ENCODE assay signal across 12 cellular contexts in the genomic region with DNA sequence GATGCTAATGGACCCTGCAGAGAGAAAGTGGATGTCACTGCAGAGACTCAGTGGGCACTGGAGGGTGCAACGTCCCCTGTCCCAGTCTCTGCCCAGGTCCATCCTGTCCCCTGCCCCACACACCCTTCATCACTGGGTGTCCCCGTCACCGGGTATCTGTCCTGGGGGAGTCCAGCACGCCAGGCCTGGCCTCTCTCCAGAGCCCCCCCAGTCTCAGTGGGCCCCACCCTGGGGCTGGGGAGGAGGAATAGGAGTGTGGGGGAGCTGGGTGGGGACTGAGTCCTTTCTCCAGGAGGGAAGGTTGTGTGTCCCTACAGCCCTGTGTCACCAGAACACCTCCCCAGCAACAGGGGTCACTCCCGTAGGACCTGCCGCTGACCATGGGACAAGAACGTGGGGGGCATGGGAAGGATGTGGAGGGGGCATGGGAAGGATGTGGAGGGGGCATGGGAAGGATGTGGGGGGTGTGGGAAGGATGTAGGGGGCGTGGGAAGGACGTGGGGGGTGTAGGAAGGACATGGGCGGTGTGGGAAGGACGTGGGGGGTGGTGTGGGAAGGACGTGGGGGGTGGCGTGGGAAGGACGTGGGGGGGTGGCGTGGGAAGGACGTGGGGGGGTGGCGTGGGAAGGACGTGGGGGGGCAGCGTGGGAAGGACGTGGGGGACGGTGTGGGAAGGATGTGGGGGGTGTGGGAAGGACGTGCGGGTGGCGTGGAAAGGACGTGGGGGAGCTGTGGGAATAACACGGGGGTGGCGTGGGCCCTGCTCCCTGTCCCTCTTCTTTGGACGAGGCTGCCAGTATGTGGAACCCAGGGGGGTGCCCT. TPM values are rescaled to one million over a fixed set of nuclear protein-coding genes. Genes with fewer than 3 reads are reported as not detected.
DNase-seq lines count a peak whose midpoint lies in the region; ATAC-seq, FAIRE-seq and TF ChIP-seq lines count a peak whose summit lies in the region.
"Had no signal": no experiment of that assay in that cellular context is flagged by ENCODE, and none has a peak within 500 bp of the region (broad histone marks: within the 10 kb centered on the region; RNA-seq: fewer than 3 reads in every experiment).

No MANE protein-coding gene starts in this region.

- peaks cover 28% of the 10 kb centered on the region for H3F3A ChIP-seq in GM23248 (ENCODE audit: insufficient read depth)

- no peaks in the 10 kb centered on the region for H3K79me2 ChIP-seq in GM23248 (ENCODE audit: insufficient read depth)

- 57 to 67% methylated on average over 6 to 27 of the region's 28 CpGs for WGBS in GM23248 (ENCODE audit: low coverage in 1 of 2, low lambda C conversion rate in 2 of 2, missing lambda C conversion rate in 2 of 2), 2 experiments

- H3K9ac ChIP-seq in GM23248, result no peak overlapping the region

- H3K9me3 Mint-ChIP-seq in activated T-cell treated with anti-CD3 and anti-CD28 coated beads, Interleukin-2, amount 50 U/mL, for 24 hours, result no peaks in the 10 kb centered on the region
- H3K9me3 Mint-ChIP-seq in activated T-cell treated with anti-CD3 and anti-CD28 coated beads, Interleukin-2, amount 50 U/mL, for 72 hours, result no peaks in the 10 kb centered on the region
- H3K9me3 Mint-ChIP-seq: neural crest cell had no signal

- H3K4me3 ChIP-seq in fibroblast of pulmonary artery (replicated peaks; ENCODE audit: low read depth, low read length) (no peak overlapping the region), GM23248 (no peak overlapping the region)
- no peak overlapping the region for H3K4me3 ChIP-seq in effector memory CD4-positive, alpha-beta T cell (ENCODE audit: insufficient read depth, low read depth, low read length, poor library complexity, severe bottlenecking)

- TF ChIP-seq CTCF in fibroblast of pulmonary artery (IDR thresholded peaks at IDR 0.05; ENCODE audit: low read length, missing control alignments) (no peak), omental fat pad (IDR thresholded peaks at IDR 0.05) (no peak)

- H3K4me3 Mint-ChIP-seq in activated T-cell treated with anti-CD3 and anti-CD28 coated beads, Interleukin-2, amount 50 U/mL, for 24 hours, result no peak overlapping the region
- no peak overlapping the region for H3K4me3 Mint-ChIP-seq in activated T-cell treated with anti-CD3 and anti-CD28 coated beads, Interleukin-2, amount 50 U/mL, for 72 hours
- H3K4me3 Mint-ChIP-seq: neural crest cell had no signal

- no peak overlapping the region for H2AFZ ChIP-seq in GM23248

- no peak for ATAC-seq in activated T-cell treated with anti-CD3 and anti-CD28 coated beads, Interleukin-2, amount 50 U/mL, for 72 hours (replicated peaks in 1 of 2)
- ATAC-seq in omental fat pad (ENCODE audit: low FRiP score), result no peak
- ATAC-seq in GM18858 (IDR thresholded peaks at IDR 0.05; ENCODE audit: unreplicated experiment), result no peak

- no peaks in the 10 kb centered on the region for H4K20me1 ChIP-seq in GM23248 (ENCODE audit: insufficient read depth)

- no peaks in the 10 kb centered on the region for H3K9me3 ChIP-seq in GM23248 (ENCODE audit: low read depth)
- no peaks in the 10 kb centered on the region for H3K9me3 ChIP-seq in effector memory CD4-positive, alpha-beta T cell (ENCODE audit: control insufficient read depth, low read length)

- H3K27me3 ChIP-seq in GM23248 (replicated peaks; ENCODE audit: insufficient read depth), result no peaks in the 10 kb centered on the region
- no peaks in the 10 kb centered on the region for H3K27me3 ChIP-seq in effector memory CD4-positive, alpha-beta T cell (replicated peaks; ENCODE audit: control insufficient read depth, insufficient read depth, low read length, poor library complexity, severe bottlenecking)

- in situ Hi-C loops in GM23248 (cut with MboI), result no loop called here

- H3K4me1 ChIP-seq in GM23248 (ENCODE audit: insufficient read depth), result peaks cover 26% of the 10 kb centered on the region
- H3K4me1 ChIP-seq in effector memory CD4-positive, alpha-beta T cell (ENCODE audit: control insufficient read depth, insufficient read depth, low read length, poor library complexity, severe bottlenecking), result no peaks in the 10 kb centered on the region

- H3K4me2 ChIP-seq in GM23248 (ENCODE audit: unreplicated experiment), result no peak overlapping the region

- H3K27ac ChIP-seq in GM23248, result no peak overlapping the region
- no peak overlapping the region for H3K27ac ChIP-seq in effector memory CD4-positive, alpha-beta T cell (ENCODE audit: insufficient read depth, low read length, poor library complexity, severe bottlenecking)

- no peaks in the 10 kb centered on the region for H3K9me2 ChIP-seq in GM23248 (ENCODE audit: insufficient read depth)

- no peak overlapping the region for H3K27ac Mint-ChIP-seq in activated T-cell treated with anti-CD3 and anti-CD28 coated beads, Interleukin-2, amount 50 U/mL, for 24 hours
- H3K27ac Mint-ChIP-seq in activated T-cell treated with anti-CD3 and anti-CD28 coated beads, Interleukin-2, amount 50 U/mL, for 72 hours, result no peak overlapping the region

- no peaks in the 10 kb centered on the region for H3K27me3 Mint-ChIP-seq in activated T-cell treated with anti-CD3 and anti-CD28 coated beads, Interleukin-2, amount 50 U/mL, for 24 hours
- no peaks in the 10 kb centered on the region for H3K27me3 Mint-ChIP-seq in activated T-cell treated with anti-CD3 and anti-CD28 coated beads, Interleukin-2, amount 50 U/mL, for 72 hours (ENCODE audit: low read depth)

- peaks cover 10% of the 10 kb centered on the region for H3K36me3 Mint-ChIP-seq in activated T-cell treated with anti-CD3 and anti-CD28 coated beads, Interleukin-2, amount 50 U/mL, for 24 hours (ENCODE audit: low read depth)
- no peaks in the 10 kb centered on the region for H3K36me3 Mint-ChIP-seq in activated T-cell treated with anti-CD3 and anti-CD28 coated beads, Interleukin-2, amount 50 U/mL, for 72 hours (ENCODE audit: insufficient read depth in 2 of 2)

- DNase-seq in activated T-cell treated with anti-CD3 and anti-CD28 coated beads, Interleukin-2, amount 50 U/mL, for 24 hours, result peak; percentile 22
- no peak for DNase-seq in activated T-cell treated with anti-CD3 and anti-CD28 coated beads, Interleukin-2, amount 50 U/mL, for 72 hours
- DNase-seq in fibroblast of pulmonary artery (ENCODE audit: low read depth) (peak; percentile 31), omental fat pad (ENCODE audit: low spot score) (peak; percentile 16), urothelium cell line (ENCODE audit: low spot score) (no peak), GM23248 (no peak)
- no peak for DNase-seq in effector memory CD4-positive, alpha-beta T cell
- DNase-seq: hypothalamus, KBM-7, NCI-H226 had no signal

- no peaks in the 10 kb centered on the region for H3K36me3 ChIP-seq in GM23248 (ENCODE audit: low read depth)
- H3K36me3 ChIP-seq in effector memory CD4-positive, alpha-beta T cell (ENCODE audit: control insufficient read depth, insufficient read depth, low read length), result no peaks in the 10 kb centered on the region

- peaks cover 1% of the 10 kb centered on the region for H3K4me1 Mint-ChIP-seq in activated T-cell treated with anti-CD3 and anti-CD28 coated beads, Interleukin-2, amount 50 U/mL, for 24 hours (ENCODE audit: low read depth)
- H3K4me1 Mint-ChIP-seq in activated T-cell treated with anti-CD3 and anti-CD28 coated beads, Interleukin-2, amount 50 U/mL, for 72 hours (ENCODE audit: low read depth), result no peaks in the 10 kb centered on the region
- H3K4me1 Mint-ChIP-seq: neural crest cell had no signal

- FAIRE-seq in urothelium cell line (lab: Jason Lieb, UNC), result peak; percentile 56

RNA-seq across cellular contexts. Expression of gene SPON2, which starts 21.0 kb away (rescaled TPM):
- total RNA-seq in activated T-cell treated with anti-CD3 and anti-CD28 coated beads, Interleukin-2, amount 50 U/mL, for 72 hours, result 1 to 10 TPM; 7.0 to 8.2 TPM
- total RNA-seq in omental fat pad, result 10 to 100 TPM; 14.2 to 99.5 (median 30.1) TPM
- 3.4 and 6.2 TPM in 2 replicates for total RNA-seq in GM23248 (2014; rRNA removed; shearing (Covaris generic))
- 5.3 and 5.7 TPM in 2 replicates for polyA plus RNA-seq in GM23248 (2016; fragmentation: Nextera tagmentation; extraction: Ambion mirVana)

RNA-seq across cellular contexts. Expression of gene CTBP1, which starts 55.5 kb away (rescaled TPM):
- total RNA-seq in activated T-cell treated with anti-CD3 and anti-CD28 coated beads, Interleukin-2, amount 50 U/mL, for 72 hours, result 100 to 1,000 TPM; 182 to 190 TPM
- 100 to 1,000 TPM; 102 to 137 (median 132) TPM for total RNA-seq in omental fat pad
- 160 and 270 TPM in 2 replicates for total RNA-seq in GM23248 (2014; rRNA removed; shearing (Covaris generic))
- 40.1 and 44.6 TPM in 2 replicates for polyA plus RNA-seq in GM23248 (2016; fragmentation: Nextera tagmentation; extraction: Ambion mirVana)

Comparison
In these comparisons a context has a peak if more than half of its experiments do, and no peak if none do; other contexts are left out.
1. DNase-seq: peak in activated T-cell treated with anti-CD3 and anti-CD28 coated beads, Interleukin-2, amount 50 U/mL, for 24 hours (single experiment), fibroblast of pulmonary artery (single experiment) and omental fat pad (single experiment); none in activated T-cell treated with anti-CD3 and anti-CD28 coated beads, Interleukin-2, amount 50 U/mL, for 72 hours (0 of 2), urothelium cell line (single experiment), GM23248 (single experiment) and effector memory CD4-positive, alpha-beta T cell (0 of 3).